In genomic region chr2:64865073-64865830, GRCh38 we compare ENCODE assay signal across 8 cellular contexts.
A peak's percentile ranks its signal among the peaks of the same experiment; 100 is the strongest.
DNase-seq lines count a peak whose midpoint lies in the region; ATAC-seq and TF ChIP-seq lines count a peak whose summit lies in the region.

No MANE protein-coding gene starts in this region.

- no peak for TF ChIP-seq POLR2A in right lobe of liver (IDR thresholded peaks at IDR 0.05)

- ATAC-seq in HG02678 (IDR thresholded peaks at IDR 0.05; ENCODE audit: unreplicated experiment) (peak; percentile 70), right lobe of liver (peak; percentile 83 to 91 (median 86))

- no peaks in the 10 kb centered on the region for H3K27me3 ChIP-seq in dorsolateral prefrontal cortex
- H3K27me3 ChIP-seq in right lobe of liver, result no peaks in the 10 kb centered on the region

- intact Hi-C loops in dorsolateral prefrontal cortex (cut with DNase I), result loop anchor here (1.0 to 5.0 kb wide), 10 partner anchors 34 to 533 kb away; partner anchors contain the start of genes AFTPH (in 2 of the 2) and SERTAD2 (in 1 of the 2)
- intact Hi-C loops in right lobe of liver (cut with DNase I), result loop anchor here (10.0 kb wide), 2 partner anchors 240 to 270 kb away; no protein-coding TSS in a partner anchor

- no peaks in the 10 kb centered on the region for H3K4me1 ChIP-seq in right lobe of liver

- H3K36me3 ChIP-seq in right lobe of liver, result no peaks in the 10 kb centered on the region

- peak; percentile 49 for DNase-seq in NCI-H1436 (lab: John Stamatoyannopoulos, UW)
- DNase-seq in NCI-H1436 treated with DMSO at 0.1 percent for 48 hours (lab: John Stamatoyannopoulos, UW), result no peak
- peak; percentile 67 for DNase-seq in NCI-H2227 (lab: John Stamatoyannopoulos, UW; ENCODE audit: unreplicated experiment)
- peak; percentile 52 to 68 for DNase-seq in activated CD4-positive, alpha-beta T cell treated with anti-CD3 and anti-CD28 coated beads, Interleukin-2, amount 50 U/mL, for 48 hours
- peak in 9 of 10 donors; percentile 51 to 77 (median 64) for DNase-seq in dorsolateral prefrontal cortex
- DNase-seq in right lobe of liver, result peak; percentile 71 to 78 (median 71)
- DNase-seq in stimulated activated CD4-positive, alpha-beta T cell treated with anti-CD3 and anti-CD28 coated beads, Interleukin-2, amount 100 ng/mL, for 48 hours, result peak; percentile 50 to 67

- TF ChIP-seq CTCF in dorsolateral prefrontal cortex (IDR thresholded peaks at IDR 0.05 in 54 of 56, conservative IDR thresholded peaks at IDR 0.05 in 2 of 56; ENCODE audit: low read depth in 1 of 56, partially characterized antibody in 56 of 56) (peak in 55 of 56 donors; percentile 20 to 100 (median 74)), right lobe of liver (IDR thresholded peaks at IDR 0.05) (peak; percentile 53 to 99 (median 82))

- peak overlapping the region; percentile 4 to 98 (median 91) for H3K27ac ChIP-seq in dorsolateral prefrontal cortex
- peak overlapping the region; percentile 64 to 88 (median 79) for H3K27ac ChIP-seq in right lobe of liver

- 0% methylated on average over 15 of the region's 67 CpGs for WGBS in right lobe of liver (ENCODE audit: insufficient coverage, low coverage, low lambda C conversion rate, missing lambda C conversion rate)

- peak overlapping the region; percentile 49 to 89 (median 79) for H3K4me3 ChIP-seq in dorsolateral prefrontal cortex
- H3K4me3 ChIP-seq in right lobe of liver, result peak overlapping the region; percentile 70 to 80 (median 77)

- H3K9me3 ChIP-seq in right lobe of liver, result no peaks in the 10 kb centered on the region
